ENCODE assay signal across 8 cellular contexts in the genomic region with DNA sequence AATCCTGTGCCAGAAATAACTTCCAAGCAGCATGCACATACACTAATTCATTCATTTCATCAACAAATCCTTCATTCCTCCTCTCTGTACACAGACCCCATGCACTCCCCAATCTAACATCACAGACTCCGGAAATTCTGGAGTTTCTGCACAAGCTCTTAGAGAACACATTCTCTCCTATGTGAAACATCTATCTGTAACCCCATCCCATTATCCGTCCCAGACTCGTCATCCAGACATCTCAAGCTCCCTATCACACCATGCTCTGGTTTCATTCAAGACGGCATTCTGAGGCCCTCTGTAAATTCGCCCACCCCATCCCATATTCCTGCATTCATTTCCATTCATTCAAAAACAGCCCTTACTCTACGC. TPM values are rescaled to one million over a fixed set of nuclear protein-coding genes. Genes with fewer than 3 reads are reported as not detected.
A peak's percentile ranks its signal among the peaks of the same experiment; 100 is the strongest.
DNase-seq lines count a peak whose midpoint lies in the region; ATAC-seq and TF ChIP-seq lines count a peak whose summit lies in the region.

No MANE protein-coding gene starts in this region.

- ATAC-seq in HG03097 (IDR thresholded peaks at IDR 0.05; ENCODE audit: low FRiP score, unreplicated experiment) (peak; percentile 8), left lung (peak; percentile 9)

- H3K36me3 Mint-ChIP-seq in T-helper 2 cell treated with Interferon-gamma antibody and Interleukin-4, amounts not matched to agents 5 μg/mL and 100 μg/mL, for 36 hours (ENCODE audit: low read depth) = peaks cover 29% of the 10 kb centered on the region

- H3K4me1 ChIP-seq in adipocyte (ENCODE audit: control insufficient read depth, insufficient read depth, low read length) = peaks cover 14% of the 10 kb centered on the region
- peaks cover 11 to 25% of the 10 kb centered on the region in 2 donors for H3K4me1 ChIP-seq in left lung
- peaks cover 6 to 19% (median 15%) of the 10 kb centered on the region in 4 donors for H3K4me1 ChIP-seq in transverse colon

- in situ Hi-C loops in transverse colon (cut with MboI; ENCODE audit: low pct_ligation_motif_present in 1 of 4, low pct_unique_long_range_greater_than_20kb in 1 of 4, low sequenced_read_pairs in 3 of 4) = loop anchor here in 1 of 4 donors (10.0 kb wide), 1 partner anchor 174 kb away; no protein-coding TSS in a partner anchor

- H3K4me3 ChIP-seq in adipocyte (ENCODE audit: low read length) = peak overlapping the region; percentile 96
- H3K4me3 ChIP-seq in left lung = peak overlapping the region; percentile 73 to 98
- peak overlapping the region; percentile 63 to 95 (median 72) for H3K4me3 ChIP-seq in transverse colon

- peaks cover 14% of the 10 kb centered on the region for H3K9me3 Mint-ChIP-seq in T-helper 2 cell treated with Interferon-gamma antibody and Interleukin-4, amounts not matched to agents 5 μg/mL and 100 μg/mL, for 36 hours

- intact Hi-C loops in left lung (cut with DNase I) = no loop called here
- intact Hi-C loops in transverse colon (cut with DNase I; ENCODE audit: low total_unique reads) = loop anchor here (5.0 kb wide), 1 partner anchor 211 kb away; no protein-coding TSS in a partner anchor
- intact Hi-C loops in head of caudate nucleus (cut with DNase I) = loop anchor here (5.0 kb wide), 2 partner anchors 46 to 106 kb away; partner anchors contain the start of gene MAPK6

- H3K36me3 ChIP-seq in adipocyte (ENCODE audit: control insufficient read depth, insufficient read depth, low read length, severe bottlenecking) (peaks cover 2% of the 10 kb centered on the region), left lung (no peaks in the 10 kb centered on the region), transverse colon (no peaks in the 10 kb centered on the region)

- no peak for DNase-seq in T-helper 2 cell treated with Interferon-gamma antibody and Interleukin-4, amounts not matched to agents 5 μg/mL and 100 μg/mL, for 36 hours (ENCODE audit: low spot score)
- DNase-seq in T-helper 2 cell (no peak), adipocyte (ENCODE audit: low read depth) (no peak), left lung (no peak), transverse colon (no peak), head of caudate nucleus (no peak), NCI-H1930 (lab: John Stamatoyannopoulos, UW) (no peak)

- H3K4me3 Mint-ChIP-seq in T-helper 2 cell treated with Interferon-gamma antibody and Interleukin-4, amounts not matched to agents 5 μg/mL and 100 μg/mL, for 36 hours = peak overlapping the region; percentile 98

- peak overlapping the region; percentile 96 for H3K27ac Mint-ChIP-seq in T-helper 2 cell treated with Interferon-gamma antibody and Interleukin-4, amounts not matched to agents 5 μg/mL and 100 μg/mL, for 36 hours

- WGBS in transverse colon (ENCODE audit: low coverage in 1 of 2), 2 donors = 0 to 1% methylated on average over 3 to 6 of the region's 6 CpGs

- peaks cover 3% of the 10 kb centered on the region for H3K27me3 Mint-ChIP-seq in T-helper 2 cell treated with Interferon-gamma antibody and Interleukin-4, amounts not matched to agents 5 μg/mL and 100 μg/mL, for 36 hours (ENCODE audit: low read depth)

- H3K27ac ChIP-seq in left lung = peak overlapping the region; percentile 88
- H3K27ac ChIP-seq in transverse colon = peak overlapping the region; percentile 90 to 93 (median 91)

- peak overlapping the region; percentile 96 for H3K9ac ChIP-seq in adipocyte (ENCODE audit: low read length)

- no peak for TF ChIP-seq POLR2A in transverse colon (IDR thresholded peaks at IDR 0.05)

- no peaks in the 10 kb centered on the region for H3K27me3 ChIP-seq in adipocyte (replicated peaks; ENCODE audit: control insufficient read depth, insufficient read depth, low read length)
- H3K27me3 ChIP-seq in left lung = no peaks in the 10 kb centered on the region
- H3K27me3 ChIP-seq in transverse colon = no peaks in the 10 kb centered on the region

- no peak for TF ChIP-seq CTCF in left lung (IDR thresholded peaks at IDR 0.05)
- TF ChIP-seq CTCF in transverse colon (IDR thresholded peaks at IDR 0.05) = no peak

- peaks cover 7% of the 10 kb centered on the region for H3K9me3 ChIP-seq in adipocyte (ENCODE audit: control insufficient read depth, low read length)
- peaks cover 0 to 17% of the 10 kb centered on the region in 2 donors for H3K9me3 ChIP-seq in left lung
- H3K9me3 ChIP-seq in transverse colon = peaks cover 8% of the 10 kb centered on the region in 2 donors

- H3K4me1 Mint-ChIP-seq in T-helper 2 cell treated with Interferon-gamma antibody and Interleukin-4, amounts not matched to agents 5 μg/mL and 100 μg/mL, for 36 hours (ENCODE audit: low read depth) = peaks cover 28% of the 10 kb centered on the region

- TF ChIP-seq EP300 in transverse colon (IDR thresholded peaks at IDR 0.05; ENCODE audit: low read depth) = no peak

RNA-seq across cellular contexts. Expression of gene LEO1, which starts 0.6 kb away (rescaled TPM):
- 10 to 100 TPM; 14.3 to 16.6 TPM for total RNA-seq in left lung
- total RNA-seq in transverse colon = 10 to 100 TPM; 27.2 to 38.2 (median 30.9) TPM

RNA-seq across cellular contexts. Expression of gene MAPK6, which starts 48.1 kb away (rescaled TPM):
- total RNA-seq in left lung (10 to 100 TPM; 25.1 to 35.8 TPM), transverse colon (10 to 100 TPM; 30.3 to 69.4 (median 42.0) TPM)

Comparison
In these comparisons a context has a peak if more than half of its experiments do, and no peak if none do; other contexts are left out.
1. intact Hi-C loops: an anchor here in transverse colon (5.0 kb wide) and head of caudate nucleus (5.0 kb wide); none called in left lung.